17 cellular contexts compared by ENCODE assay signal in the genomic region with DNA sequence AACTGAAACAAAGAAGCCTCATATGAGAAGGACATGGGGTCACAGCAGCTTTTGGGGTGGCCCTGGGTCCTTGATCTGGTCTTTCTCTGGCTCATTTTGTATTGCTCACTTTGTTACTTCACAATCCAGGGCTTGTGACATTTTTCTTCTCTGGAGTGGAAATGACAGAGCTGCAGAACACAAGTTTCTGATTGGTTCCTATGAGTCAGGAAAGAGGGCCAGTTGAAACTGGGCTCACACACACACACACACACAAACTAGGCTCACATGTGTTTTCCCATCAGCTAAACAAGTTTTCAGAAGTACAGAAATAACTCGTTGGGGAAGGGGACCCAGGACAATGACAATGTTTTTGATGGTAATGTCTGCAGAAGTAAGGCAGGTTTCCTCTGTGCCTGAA. TPM values are rescaled to one million over a fixed set of nuclear protein-coding genes. Genes with fewer than 3 reads are reported as not detected.
"Had no signal": no experiment of that assay in that cellular context is flagged by ENCODE, and none has a peak within 500 bp of the region (broad histone marks: within the 10 kb centered on the region; RNA-seq: fewer than 3 reads in every experiment).

No MANE protein-coding gene starts in this region.

- H3K27me3 ChIP-seq: dorsolateral prefrontal cortex, upper lobe of right lung had no signal

- H3K79me2 ChIP-seq: parathyroid adenoma had no signal

- H3K27ac ChIP-seq: dorsolateral prefrontal cortex, parathyroid adenoma, upper lobe of right lung had no signal

- H3K4me3 ChIP-seq: dorsolateral prefrontal cortex, upper lobe of right lung had no signal

- H3K4me3 Mint-ChIP-seq: activated CD8-positive, alpha-beta memory T cell treated with anti-CD3 and anti-CD28 coated beads, Interleukin-2, amount 10 ng/mL, durations not matched to agents 7 days and 5 days; activated naive CD8-positive, alpha-beta T cell treated with anti-CD3 and anti-CD28 coated beads, Interleukin-2, amount 10 ng/mL, durations not matched to agents 7 days and 5 days; activated T-cell treated with anti-CD3 and anti-CD28 coated beads, Interleukin-2, amount 50 U/mL, for 24 hours; neural crest cell; stimulated activated memory B cell treated with anti-CD40 and anti-IgM and Interleukin-4, amounts not matched to agents 10 μg/mL and 1 μg/mL and 100 μg/mL, for 72 hours had no signal

- H3K36me3 ChIP-seq: upper lobe of right lung had no signal

- H2AFZ ChIP-seq: parathyroid adenoma had no signal

- H3K4me1 ChIP-seq: parathyroid adenoma had no signal

- H3K9me3 Mint-ChIP-seq: activated naive CD8-positive, alpha-beta T cell treated with anti-CD3 and anti-CD28 coated beads, Interleukin-2, amount 10 ng/mL, durations not matched to agents 7 days and 5 days; activated T-cell treated with anti-CD3 and anti-CD28 coated beads, Interleukin-2, amount 50 U/mL, for 24 hours; neural crest cell; stimulated activated memory B cell treated with anti-CD40 and anti-IgM and Interleukin-4, amounts not matched to agents 10 μg/mL and 1 μg/mL and 100 μg/mL, for 72 hours had no signal

- H3K4me1 Mint-ChIP-seq: stimulated activated memory B cell treated with anti-CD40 and anti-IgM and Interleukin-4, amounts not matched to agents 10 μg/mL and 1 μg/mL and 100 μg/mL, for 72 hours had no signal

- H3K27ac Mint-ChIP-seq: activated CD8-positive, alpha-beta memory T cell treated with anti-CD3 and anti-CD28 coated beads, Interleukin-2, amount 10 ng/mL, durations not matched to agents 7 days and 5 days; activated naive CD8-positive, alpha-beta T cell treated with anti-CD3 and anti-CD28 coated beads, Interleukin-2, amount 10 ng/mL, durations not matched to agents 7 days and 5 days; activated T-cell treated with anti-CD3 and anti-CD28 coated beads, Interleukin-2, amount 50 U/mL, for 24 hours; stimulated activated memory B cell treated with anti-CD40 and anti-IgM and Interleukin-4, amounts not matched to agents 10 μg/mL and 1 μg/mL and 100 μg/mL, for 72 hours had no signal

- H3K9me3 ChIP-seq: upper lobe of right lung had no signal

- DNase-seq: activated CD4-positive, alpha-beta T cell treated with anti-CD3 and anti-CD28 coated beads, Interleukin-2, amount 50 U/mL, for 1 hour; activated CD4-positive, CD25-positive, alpha-beta regulatory T cell; activated CD8-positive, alpha-beta memory T cell treated with anti-CD3 and anti-CD28 coated beads, Interleukin-2, amount 10 ng/mL, durations not matched to agents 7 days and 5 days; activated effector memory CD4-positive, alpha-beta T cell treated with anti-CD3 and anti-CD28 coated beads, Interleukin-2, amount 50 U/mL, for 16 hours; activated naive CD8-positive, alpha-beta T cell treated with anti-CD3 and anti-CD28 coated beads, Interleukin-2, amount 10 ng/mL, durations not matched to agents 7 days and 5 days; activated T-cell treated with anti-CD3 and anti-CD28 coated beads, Interleukin-2, amount 50 U/mL, for 24 hours; aorta; dorsolateral prefrontal cortex; left ventricle myocardium superior; right cardiac atrium; substantia nigra; T-helper 2 cell; upper lobe of right lung had no signal

- H3K27me3 Mint-ChIP-seq: activated naive CD8-positive, alpha-beta T cell treated with anti-CD3 and anti-CD28 coated beads, Interleukin-2, amount 10 ng/mL, durations not matched to agents 7 days and 5 days had no signal

- H3K36me3 Mint-ChIP-seq: activated CD8-positive, alpha-beta memory T cell treated with anti-CD3 and anti-CD28 coated beads, Interleukin-2, amount 10 ng/mL, durations not matched to agents 7 days and 5 days; activated naive CD8-positive, alpha-beta T cell treated with anti-CD3 and anti-CD28 coated beads, Interleukin-2, amount 10 ng/mL, durations not matched to agents 7 days and 5 days; stimulated activated memory B cell treated with anti-CD40 and anti-IgM and Interleukin-4, amounts not matched to agents 10 μg/mL and 1 μg/mL and 100 μg/mL, for 72 hours had no signal

- ATAC-seq: activated CD8-positive, alpha-beta memory T cell treated with anti-CD3 and anti-CD28 coated beads, Interleukin-2, amount 10 ng/mL, durations not matched to agents 7 days and 5 days; left ventricle myocardium superior; right cardiac atrium; upper lobe of right lung had no signal

RNA-seq across cellular contexts. Expression of gene TMC1, which starts 54.3 kb away (rescaled TPM):
- total RNA-seq: activated CD8-positive, alpha-beta memory T cell treated with anti-CD3 and anti-CD28 coated beads, Interleukin-2, amount 10 ng/mL, durations not matched to agents 7 days and 5 days; activated naive CD8-positive, alpha-beta T cell treated with anti-CD3 and anti-CD28 coated beads, Interleukin-2, amount 10 ng/mL, durations not matched to agents 7 days and 5 days; bronchial epithelial cell; left ventricle myocardium superior; upper lobe of right lung had no signal
- polyA plus RNA-seq: aorta had no signal
